ENCODE assay signal across 21 cellular contexts in genomic region chr16:63331111-63331510, GRCh38.
"Had no signal": no experiment of that assay in that cellular context is flagged by ENCODE, and none has a peak within 500 bp of the region (broad histone marks: within the 10 kb centered on the region; RNA-seq: fewer than 3 reads in every experiment).

No MANE protein-coding gene starts in this region.

- ATAC-seq: effector memory CD8-positive, alpha-beta T cell; esophagus mucosa; foreskin keratinocyte; gastrocnemius medialis; gastroesophageal sphincter had no signal

- DNase-seq: colonic mucosa; cortex of kidney; dermis blood vessel endothelial cell; dorsolateral prefrontal cortex; effector CD4-positive, alpha-beta T cell; effector CD8-positive, alpha-beta T cell; effector memory CD4-positive, alpha-beta T cell; effector memory CD8-positive, alpha-beta T cell; endodermal cell; erythroblast; esophagus squamous epithelium; foreskin fibroblast; foreskin keratinocyte; foreskin melanocyte; gastrocnemius medialis; glutamatergic neuron; head of caudate nucleus; heart left ventricle; heart right ventricle had no signal
